ENCODE assay signal across 11 cellular contexts in the genomic region with DNA sequence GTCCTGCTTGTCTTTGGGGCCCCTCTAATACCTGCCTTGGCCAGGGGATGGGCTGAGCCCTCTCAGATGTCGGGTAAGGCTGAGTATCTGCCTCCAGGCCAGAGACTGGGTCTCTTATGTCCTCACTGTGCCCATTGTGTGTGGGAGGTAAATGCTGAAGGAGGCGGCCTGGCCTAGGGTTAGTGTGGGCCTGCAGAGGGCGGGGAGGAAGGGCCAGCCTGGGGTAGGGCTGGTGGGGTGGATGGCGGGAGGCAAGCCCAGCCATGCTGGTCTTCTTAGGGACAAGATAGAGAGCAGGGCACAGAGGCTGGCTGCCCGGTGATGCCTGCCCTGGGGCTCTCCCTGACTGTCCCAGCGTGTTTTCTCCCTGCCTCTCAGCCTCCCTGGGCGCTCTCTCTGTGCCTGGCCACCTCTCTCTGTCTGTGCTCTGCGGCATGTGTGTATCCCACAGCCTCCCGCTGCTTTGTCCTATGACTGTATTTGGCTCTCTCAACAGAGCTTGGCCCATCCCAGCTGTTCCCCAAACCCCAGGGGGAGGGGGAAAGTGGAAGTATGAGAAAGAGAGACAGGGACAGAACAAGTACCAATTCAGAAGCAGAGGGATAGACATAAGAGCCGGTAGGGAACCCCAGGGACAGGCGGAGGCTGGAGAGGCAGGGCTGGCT. TPM values are rescaled to one million over a fixed set of nuclear protein-coding genes. Genes with fewer than 3 reads are reported as not detected.
DNase-seq lines count a peak whose midpoint lies in the region; ATAC-seq and TF ChIP-seq lines count a peak whose summit lies in the region.
"Had no signal": no experiment of that assay in that cellular context is flagged by ENCODE, and none has a peak within 500 bp of the region (broad histone marks: within the 10 kb centered on the region; RNA-seq: fewer than 3 reads in every experiment).

No MANE protein-coding gene starts in this region.

- H3K36me3 Mint-ChIP-seq in neural crest cell (ENCODE audit: low read depth) (no peaks in the 10 kb centered on the region), MCF 10A (ENCODE audit: insufficient read depth, unreplicated experiment) (no peaks in the 10 kb centered on the region)

- H3K27me3 Mint-ChIP-seq in neural crest cell (ENCODE audit: low read depth) (peaks cover 10% of the 10 kb centered on the region), MCF 10A (ENCODE audit: insufficient read depth, unreplicated experiment) (peaks cover 83% of the 10 kb centered on the region)

- TF ChIP-seq CTCF in fibroblast of the aortic adventitia (IDR thresholded peaks at IDR 0.05; ENCODE audit: insufficient read depth, low read length) = no peak
- TF ChIP-seq CTCF in neural crest cell (conservative IDR thresholded peaks at IDR 0.05) = no peak
- no peak for TF ChIP-seq CTCF in GM20000 (IDR thresholded peaks at IDR 0.05; ENCODE audit: extremely low read depth, missing control alignments)
- no peak for TF ChIP-seq CTCF in MCF 10A (IDR thresholded peaks at IDR 0.05; ENCODE audit: unreplicated experiment)

- CTCF ChIA-PET in MCF 10A (lab: Yijun Ruan, JAX) = no interaction called here

- no peak overlapping the region for H3K4me3 ChIP-seq in fibroblast of the aortic adventitia (ENCODE audit: low read depth, low read length)

- ATAC-seq in Right ventricle myocardium superior (ENCODE audit: poor library complexity) (peak; percentile 81), HG03565 (IDR thresholded peaks at IDR 0.05; ENCODE audit: unreplicated experiment) (no peak)

- DNase-seq in Right ventricle myocardium superior (peak; percentile 58), cardiac septum (ENCODE audit: low spot score) (no peak), fibroblast of the aortic adventitia (ENCODE audit: low read depth) (peak; percentile 33), neural crest cell (ENCODE audit: low read depth, low spot score) (no peak), GM20000 (ENCODE audit: low spot score) (no peak), MCF 10A (ENCODE audit: unreplicated experiment) (no peak)
- DNase-seq in activated CD8-positive, alpha-beta memory T cell treated with anti-CD3 and anti-CD28 coated beads, Interleukin-2, amount 50 U/mL, for 4 hours = no peak
- DNase-seq: ACHN, cortex of kidney, SW 1271 had no signal

- H3K9me3 Mint-ChIP-seq in neural crest cell (no peaks in the 10 kb centered on the region), MCF 10A (ENCODE audit: unreplicated experiment) (no peaks in the 10 kb centered on the region)

- POLR2A ChIA-PET in MCF 10A (lab: Yijun Ruan, JAX) = no interaction called here

- H3K4me1 Mint-ChIP-seq in neural crest cell (peaks cover 11% of the 10 kb centered on the region), MCF 10A (ENCODE audit: insufficient read depth, unreplicated experiment) (peaks cover 6% of the 10 kb centered on the region)

- H3K27ac Mint-ChIP-seq in neural crest cell (ENCODE audit: unreplicated experiment) (peak overlapping the region; percentile 78), MCF 10A (ENCODE audit: low read depth, unreplicated experiment) (no peak overlapping the region)

- BruUV-seq in MCF 10A (replicated peaks; lab: Mats Ljungman, UMichigan) = no TSS peak

- intact Hi-C loops in Right ventricle myocardium superior (cut with DNase I) (no loop called here), cardiac septum (cut with DNase I) (no loop called here), MCF 10A (cut with micrococcal nuclease) (no loop called here)

- H3K4me3 Mint-ChIP-seq in neural crest cell = no peak overlapping the region
- H3K4me3 Mint-ChIP-seq in MCF 10A (ENCODE audit: unreplicated experiment) = no peak overlapping the region

RNA-seq across cellular contexts. Expression of gene PDE2A, which starts 57.0 kb away (rescaled TPM):
- total RNA-seq in Right ventricle myocardium superior (38.5 TPM), cardiac septum (28.8 TPM), fibroblast of the aortic adventitia (ENCODE audit: low replicate concordance) (0.41 TPM in 1 of 2 replicates, not detected in the other), neural crest cell (2.0 and 3.0 TPM in 2 replicates), MCF 10A (2022) (1.9 and 3.3 TPM in 2 replicates)

Comparison
In these comparisons a context has a peak if more than half of its experiments do, and no peak if none do; other contexts are left out.
1. DNase-seq: peak in Right ventricle myocardium superior (single experiment) and fibroblast of the aortic adventitia (single experiment); none in cardiac septum (single experiment), neural crest cell (single experiment), GM20000 (single experiment), activated CD8-positive, alpha-beta memory T cell treated with anti-CD3 and anti-CD28 coated beads, Interleukin-2, amount 50 U/mL, for 4 hours (single experiment) and MCF 10A (single experiment).